ENCODE assay signal across 32 cellular contexts in the genomic region with DNA sequence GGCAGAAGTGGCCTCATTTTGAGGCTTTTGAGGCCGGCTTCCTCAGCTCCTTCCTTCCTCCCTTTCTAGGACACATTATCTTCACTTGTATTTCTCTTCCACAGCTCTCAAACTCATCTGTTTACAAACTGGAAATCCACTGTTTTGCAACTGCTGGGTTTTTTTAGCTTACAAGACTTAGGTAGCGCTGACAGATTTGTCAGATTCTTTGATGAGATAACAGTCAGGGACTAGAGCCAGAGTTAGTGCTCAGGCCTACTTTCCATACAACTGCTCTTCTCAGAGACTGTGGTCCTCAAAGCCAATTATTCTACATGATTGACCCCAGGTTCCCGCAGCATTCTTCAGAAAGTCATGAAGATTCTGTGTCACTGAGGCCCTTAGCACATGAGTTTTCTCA. TPM values are rescaled to one million over a fixed set of nuclear protein-coding genes. Genes with fewer than 3 reads are reported as not detected.
"Had no signal": no experiment of that assay in that cellular context is flagged by ENCODE, and none has a peak within 500 bp of the region (broad histone marks: within the 10 kb centered on the region; RNA-seq: fewer than 3 reads in every experiment).

No MANE protein-coding gene starts in this region.

- H3K9ac ChIP-seq: SK-N-SH had no signal

- H3K4me3 ChIP-seq: MG63, SJCRH30 had no signal

- DNase-seq: activated CD4-positive, alpha-beta T cell treated with anti-CD3 and anti-CD28 coated beads for 36 hours; activated CD4-positive, alpha-beta T cell treated with anti-CD3 and anti-CD28 coated beads, Interleukin-2, amount 10 ng/mL, durations not matched to agents 7 days and 5 days; activated CD4-positive, alpha-beta T cell treated with anti-CD3 and anti-CD28 coated beads, Interleukin-2, amount 50 U/mL, for 48 hours; activated CD8-positive, alpha-beta memory T cell treated with anti-CD3 and anti-CD28 coated beads, Interleukin-2, amount 50 U/mL, for 4 hours; activated CD8-positive, alpha-beta T cell treated with anti-CD3 and anti-CD28 coated beads, Interleukin-2, amount 10 ng/mL, durations not matched to agents 7 days and 5 days; activated naive CD4-positive, alpha-beta T cell treated with anti-CD3 and anti-CD28 coated beads, Interleukin-2, amount 10 ng/mL, durations not matched to agents 7 days and 5 days; activated naive CD8-positive, alpha-beta T cell treated with anti-CD3 and anti-CD28 coated beads, Interleukin-2, amount 50 U/mL, for 24 hours; activated T-cell treated with anti-CD3 and anti-CD28 coated beads for 4 hours; activated T-cell treated with anti-CD3 and anti-CD28 coated beads, Interleukin-2, amount 50 U/mL, for 4 hours; amniotic stem cell; brain microvascular endothelial cell; central memory CD4-positive, alpha-beta T cell; Kasumi-1; KG1; MG63; MV-4-11; NCI-H1092; NCI-H1436 treated with DMSO at 0.1 percent for 48 hours; NCI-H1694 treated with DMSO at 0.1 percent for 48 hours; NCI-H2029; NCI-H345; NCI-H524 treated with DMSO at 0.1 percent for 48 hours; SHP77; SJCRH30; SK-N-SH had no signal

- ATAC-seq: activated CD4-positive, alpha-beta T cell treated with anti-CD3 and anti-CD28 coated beads for 36 hours; activated CD4-positive, CD25-positive, alpha-beta regulatory T cell treated with anti-CD3 and anti-CD28 coated beads, Interleukin-2, amount 50 U/mL, for 24 hours; activated CD8-positive, alpha-beta T cell treated with anti-CD3 and anti-CD28 coated beads, Interleukin-2, amount 10 ng/mL, durations not matched to agents 7 days and 5 days; activated naive CD8-positive, alpha-beta T cell treated with anti-CD3 and anti-CD28 coated beads, Interleukin-2, amount 50 U/mL, for 24 hours; activated T-cell treated with anti-CD3 and anti-CD28 coated beads, Interleukin-2, amount 50 U/mL, for 4 hours; Panc1; WTC11 had no signal

- H3K4me2 ChIP-seq: SK-N-SH had no signal

- H3K4me1 ChIP-seq: SJCRH30 had no signal

- H3K27ac ChIP-seq: brain microvascular endothelial cell, SJCRH30 had no signal

- H3K9me2 ChIP-seq: SK-N-SH had no signal

- H3K9me3 ChIP-seq: MG63, SJCRH30, SK-N-SH had no signal

- H3K36me3 ChIP-seq: brain microvascular endothelial cell, MG63, SJCRH30 had no signal

RNA-seq across cellular contexts. Expression of a gene that starts 10.8 kb away (rescaled TPM):
- total RNA-seq: activated CD4-positive, alpha-beta T cell treated with anti-CD3 and anti-CD28 coated beads, Interleukin-2, amount 10 ng/mL, durations not matched to agents 7 days and 5 days; activated CD8-positive, alpha-beta T cell treated with anti-CD3 and anti-CD28 coated beads, Interleukin-2, amount 10 ng/mL, durations not matched to agents 7 days and 5 days; activated T-helper 1 cell treated with anti-CD3 and anti-CD28 coated beads, Interleukin-12 subunit alpha, Interleukin-12 subunit beta, Interleukin-2, Interleukin-4 antibody, amounts not matched to agents 30 ng/mL and 10 ng/mL and 1 ng/mL, durations not matched to agents 14 hours and 24 hours and 36 hours; aorta; NCI-H460; RPMI7951; SJCRH30; WTC11 had no signal
